In the genomic region with DNA sequence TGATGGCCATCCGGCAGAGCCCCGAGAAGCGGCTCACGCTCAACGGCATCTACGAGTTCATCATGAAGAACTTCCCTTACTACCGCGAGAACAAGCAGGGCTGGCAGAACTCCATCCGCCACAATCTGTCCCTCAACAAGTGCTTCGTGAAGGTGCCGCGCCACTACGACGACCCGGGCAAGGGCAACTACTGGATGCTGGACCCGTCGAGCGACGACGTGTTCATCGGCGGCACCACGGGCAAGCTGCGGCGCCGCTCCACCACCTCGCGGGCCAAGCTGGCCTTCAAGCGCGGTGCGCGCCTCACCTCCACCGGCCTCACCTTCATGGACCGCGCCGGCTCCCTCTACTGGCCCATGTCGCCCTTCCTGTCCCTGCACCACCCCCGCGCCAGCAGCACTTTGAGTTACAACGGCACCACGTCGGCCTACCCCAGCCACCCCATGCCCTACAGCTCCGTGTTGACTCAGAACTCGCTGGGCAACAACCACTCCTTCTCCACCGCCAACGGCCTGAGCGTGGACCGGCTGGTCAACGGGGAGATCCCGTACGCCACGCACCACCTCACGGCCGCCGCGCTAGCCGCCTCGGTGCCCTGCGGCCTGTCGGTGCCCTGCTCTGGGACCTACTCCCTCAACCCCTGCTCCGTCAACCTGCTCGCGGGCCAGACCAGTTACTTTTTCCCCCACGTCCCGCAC, we compare ENCODE assay signal across 1 cellular context.
A peak's percentile ranks its signal among the peaks of the same experiment; 100 is the strongest.
TF ChIP-seq lines count a peak whose summit lies in the region.

No MANE protein-coding gene starts in this region.

TF ChIP-seq in K562, 482 proteins besides CTCF, POLR2A, EP300 and RAD21 (continued from another document and continues in another):
- 0 out of 2 replicates have a peak, but pooled peaks have one; percentile 22 for TF ChIP-seq MGA (IDR thresholded peaks at IDR 0.05)
- peak; percentile 35; the same call in 1 of the 2 replicates for TF ChIP-seq GABPB1 (CRISPR knock-in tag; IDR thresholded peaks at IDR 0.05)
- TF ChIP-seq CTCFL (IDR thresholded peaks at IDR 0.05; ENCODE audit: borderline replicate concordance, insufficient read depth, low read depth, low read length, poor library complexity, severe bottlenecking): peak; percentile 39
- no peak for TF ChIP-seq ZNF217 (CRISPR knock-in tag; IDR thresholded peaks at IDR 0.05)
- peak; percentile 34 for TF ChIP-seq TAF1 (IDR thresholded peaks at IDR 0.05; ENCODE audit: control insufficient read depth, extremely low read depth, insufficient read depth, low read length, severe bottlenecking)
- TF ChIP-seq, protein P1, sequence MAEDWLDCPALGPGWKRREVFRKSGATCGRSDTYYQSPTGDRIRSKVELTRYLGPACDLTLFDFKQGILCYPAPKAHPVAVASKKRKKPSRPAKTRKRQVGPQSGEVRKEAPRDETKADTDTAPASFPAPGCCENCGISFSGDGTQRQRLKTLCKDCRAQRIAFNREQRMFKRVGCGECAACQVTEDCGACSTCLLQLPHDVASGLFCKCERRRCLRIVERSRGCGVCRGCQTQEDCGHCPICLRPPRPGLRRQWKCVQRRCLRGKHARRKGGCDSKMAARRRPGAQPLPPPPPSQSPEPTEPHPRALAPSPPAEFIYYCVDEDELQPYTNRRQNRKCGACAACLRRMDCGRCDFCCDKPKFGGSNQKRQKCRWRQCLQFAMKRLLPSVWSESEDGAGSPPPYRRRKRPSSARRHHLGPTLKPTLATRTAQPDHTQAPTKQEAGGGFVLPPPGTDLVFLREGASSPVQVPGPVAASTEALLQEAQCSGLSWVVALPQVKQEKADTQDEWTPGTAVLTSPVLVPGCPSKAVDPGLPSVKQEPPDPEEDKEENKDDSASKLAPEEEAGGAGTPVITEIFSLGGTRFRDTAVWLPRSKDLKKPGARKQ (CRISPR knock-in tag; IDR thresholded peaks at IDR 0.05): no peak
- TF ChIP-seq MLLT1 (IDR thresholded peaks at IDR 0.05): no peak
- peak; percentile 64 for TF ChIP-seq NCOA6 (IDR thresholded peaks at IDR 0.05)
- TF ChIP-seq, protein P2, sequence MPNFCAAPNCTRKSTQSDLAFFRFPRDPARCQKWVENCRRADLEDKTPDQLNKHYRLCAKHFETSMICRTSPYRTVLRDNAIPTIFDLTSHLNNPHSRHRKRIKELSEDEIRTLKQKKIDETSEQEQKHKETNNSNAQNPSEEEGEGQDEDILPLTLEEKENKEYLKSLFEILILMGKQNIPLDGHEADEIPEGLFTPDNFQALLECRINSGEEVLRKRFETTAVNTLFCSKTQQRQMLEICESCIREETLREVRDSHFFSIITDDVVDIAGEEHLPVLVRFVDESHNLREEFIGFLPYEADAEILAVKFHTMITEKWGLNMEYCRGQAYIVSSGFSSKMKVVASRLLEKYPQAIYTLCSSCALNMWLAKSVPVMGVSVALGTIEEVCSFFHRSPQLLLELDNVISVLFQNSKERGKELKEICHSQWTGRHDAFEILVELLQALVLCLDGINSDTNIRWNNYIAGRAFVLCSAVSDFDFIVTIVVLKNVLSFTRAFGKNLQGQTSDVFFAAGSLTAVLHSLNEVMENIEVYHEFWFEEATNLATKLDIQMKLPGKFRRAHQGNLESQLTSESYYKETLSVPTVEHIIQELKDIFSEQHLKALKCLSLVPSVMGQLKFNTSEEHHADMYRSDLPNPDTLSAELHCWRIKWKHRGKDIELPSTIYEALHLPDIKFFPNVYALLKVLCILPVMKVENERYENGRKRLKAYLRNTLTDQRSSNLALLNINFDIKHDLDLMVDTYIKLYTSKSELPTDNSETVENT (CRISPR knock-in tag; IDR thresholded peaks at IDR 0.05): no peak
- peak; percentile 80 for TF ChIP-seq RBFOX2 (IDR thresholded peaks at IDR 0.05; ENCODE audit: low read depth, low read length)
- peak; percentile 39; the same call in 1 of the 2 replicates for TF ChIP-seq EP400 (IDR thresholded peaks at IDR 0.05)
- peak; percentile 76 for TF ChIP-seq EGR1 (conservative IDR thresholded peaks at IDR 0.05)
- peak; percentile 19 for TF ChIP-seq KDM5B (IDR thresholded peaks at IDR 0.05; ENCODE audit: insufficient replicate concordance, low read depth, low read length)
- peak; percentile 86 for TF ChIP-seq POLR2G (IDR thresholded peaks at IDR 0.05; ENCODE audit: low read depth, low read length)
- no peak for TF ChIP-seq HLTF (IDR thresholded peaks at IDR 0.05)
- TF ChIP-seq ZNF324 (CRISPR knock-in tag; IDR thresholded peaks at IDR 0.05): no peak
- TF ChIP-seq, protein P3, sequence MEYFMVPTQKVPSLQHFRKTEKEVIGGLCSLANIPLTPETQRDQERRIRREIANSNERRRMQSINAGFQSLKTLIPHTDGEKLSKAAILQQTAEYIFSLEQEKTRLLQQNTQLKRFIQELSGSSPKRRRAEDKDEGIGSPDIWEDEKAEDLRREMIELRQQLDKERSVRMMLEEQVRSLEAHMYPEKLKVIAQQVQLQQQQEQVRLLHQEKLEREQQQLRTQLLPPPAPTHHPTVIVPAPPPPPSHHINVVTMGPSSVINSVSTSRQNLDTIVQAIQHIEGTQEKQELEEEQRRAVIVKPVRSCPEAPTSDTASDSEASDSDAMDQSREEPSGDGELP (CRISPR knock-in tag; IDR thresholded peaks at IDR 0.05; ENCODE audit: borderline replicate concordance): peak; percentile 24; the same call in 1 of the 2 replicates
- peak; percentile 58; the same call in 1 of the 2 replicates for TF ChIP-seq ZNF740 (CRISPR knock-in tag; IDR thresholded peaks at IDR 0.05)
- no peak for TF ChIP-seq ZNF740 (tag; IDR thresholded peaks at IDR 0.05)
- TF ChIP-seq MEF2A (IDR thresholded peaks at IDR 0.05; ENCODE audit: control insufficient read depth, low read depth, low read length): no peak
- no peak for TF ChIP-seq TARDBP (IDR thresholded peaks at IDR 0.05)
- TF ChIP-seq PHF8 (IDR thresholded peaks at IDR 0.05; ENCODE audit: borderline replicate concordance, low read length): peak; percentile 35; the same call in 1 of the 2 replicates
- 0 out of 4 replicates have a peak, but pooled peaks of 1 of the 2 experiments have one; percentile 20 for TF ChIP-seq FOXK2 (conservative IDR thresholded peaks at IDR 0.05 in 1 of 2, IDR thresholded peaks at IDR 0.05 in 1 of 2; ENCODE audit: low read depth in 2 of 2)
- TF ChIP-seq, protein P4, sequence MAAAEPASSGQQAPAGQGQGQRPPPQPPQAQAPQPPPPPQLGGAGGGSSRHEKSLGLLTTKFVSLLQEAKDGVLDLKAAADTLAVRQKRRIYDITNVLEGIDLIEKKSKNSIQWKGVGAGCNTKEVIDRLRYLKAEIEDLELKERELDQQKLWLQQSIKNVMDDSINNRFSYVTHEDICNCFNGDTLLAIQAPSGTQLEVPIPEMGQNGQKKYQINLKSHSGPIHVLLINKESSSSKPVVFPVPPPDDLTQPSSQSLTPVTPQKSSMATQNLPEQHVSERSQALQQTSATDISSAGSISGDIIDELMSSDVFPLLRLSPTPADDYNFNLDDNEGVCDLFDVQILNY (CRISPR knock-in tag; IDR thresholded peaks at IDR 0.05): no peak
- peak; percentile 73 for TF ChIP-seq RBBP5 (IDR thresholded peaks at IDR 0.05; ENCODE audit: borderline replicate concordance, insufficient read depth, low read length, poor library complexity, severe bottlenecking)
- no peak for TF ChIP-seq COPS2 (conservative IDR thresholded peaks at IDR 0.05)
- peak; percentile 40; the same call in 1 of the 2 replicates for TF ChIP-seq SUPT5H (IDR thresholded peaks at IDR 0.05)
